ENCODE assay signal across 19 cellular contexts in the genomic region with DNA sequence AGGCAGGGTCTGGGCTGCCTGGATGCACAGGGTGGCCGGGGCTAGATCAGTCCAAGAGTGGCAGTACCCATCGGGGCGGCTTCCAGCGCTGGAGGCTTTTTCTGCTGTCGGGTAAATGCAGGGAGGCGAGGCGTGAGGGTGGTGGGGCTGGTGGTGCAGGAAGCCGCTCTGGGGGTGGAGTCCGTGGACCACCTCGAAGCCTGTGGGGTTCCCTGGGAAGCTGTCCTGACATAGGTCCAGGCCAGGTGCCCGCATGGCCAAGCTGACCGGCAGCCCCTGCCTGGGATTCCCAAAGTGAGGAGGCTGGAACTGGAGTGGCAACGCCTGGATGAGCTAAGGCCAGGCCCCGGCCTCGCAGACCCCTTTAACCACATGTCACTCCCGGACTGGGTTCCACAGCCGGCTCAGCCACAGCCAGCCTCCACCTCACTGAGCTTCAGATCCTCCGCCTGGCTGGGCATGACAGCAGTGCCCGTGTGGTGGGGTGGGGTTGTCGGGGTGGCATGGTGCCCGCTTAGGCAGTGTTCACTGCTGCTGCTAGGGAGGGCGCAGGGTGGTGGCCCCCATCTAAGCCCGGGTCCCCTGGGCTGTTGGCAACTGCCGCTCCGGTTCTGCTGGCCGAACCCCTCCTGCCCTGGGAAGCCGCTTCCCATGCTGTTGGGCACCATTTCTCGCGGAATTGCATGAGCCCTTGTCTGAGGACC. TPM values are rescaled to one million over a fixed set of nuclear protein-coding genes. Genes with fewer than 3 reads are reported as not detected.
DNase-seq lines count a peak whose midpoint lies in the region; FAIRE-seq and TF ChIP-seq lines count a peak whose summit lies in the region.
"Had no signal": no experiment of that assay in that cellular context is flagged by ENCODE, and none has a peak within 500 bp of the region (broad histone marks: within the 10 kb centered on the region; RNA-seq: fewer than 3 reads in every experiment).

No MANE protein-coding gene starts in this region.

- H3K4me3 ChIP-seq in HEK293 (ENCODE audit: low read depth, low read length) (no peak overlapping the region), small intestine (ENCODE audit: low read depth in 1 of 2, low read length in 2 of 2) (no peak overlapping the region), esophagus muscularis mucosa (no peak overlapping the region)
- H3K4me3 ChIP-seq: A549, SJCRH30 had no signal

- no peaks in the 10 kb centered on the region for H3K27me3 ChIP-seq in small intestine (ENCODE audit: control insufficient read depth in 2 of 2, insufficient read depth in 2 of 2, low read length in 2 of 2)
- H3K27me3 ChIP-seq in esophagus muscularis mucosa: peaks cover 0 to 57% (median 11%) of the 10 kb centered on the region in 4 donors

- H3K27ac ChIP-seq in HEK293 (ENCODE audit: extremely low read depth, low read depth, low read length): no peak overlapping the region
- peak overlapping the region in 1 of 2 donors; percentile 8 for H3K27ac ChIP-seq in small intestine (ENCODE audit: low read depth in 1 of 2, low read length in 1 of 2)
- H3K27ac ChIP-seq in esophagus muscularis mucosa (replicated peaks in 1 of 4): no peak overlapping the region
- H3K27ac ChIP-seq: A549, SJCRH30 had no signal

- no peak for TF ChIP-seq CTCF in HEK293 (tag by site-specific recombination; IDR thresholded peaks at IDR 0.05)
- TF ChIP-seq CTCF in esophagus muscularis mucosa (IDR thresholded peaks at IDR 0.05): no peak

- no peak for TF ChIP-seq EP300 in esophagus muscularis mucosa (IDR thresholded peaks at IDR 0.05)

- H3K9me3 ChIP-seq in HEK293 (ENCODE audit: control insufficient read depth, insufficient read depth, low read depth, low read length) (no peaks in the 10 kb centered on the region), small intestine (ENCODE audit: control insufficient read depth, low read depth) (no peaks in the 10 kb centered on the region), esophagus muscularis mucosa (no peaks in the 10 kb centered on the region)
- H3K9me3 ChIP-seq: A549, SJCRH30 had no signal

- CTCF ChIA-PET in HEK293 (lab: Yijun Ruan, JAX): interaction anchor here (0.8 to 1.2 kb wide), 2 partner anchors 31 to 190 kb away, joined by 4 read pairs; no protein-coding TSS in a partner anchor

- intact Hi-C loops in esophagus muscularis mucosa (cut with DNase I): loop anchor here (10.0 kb wide), 1 partner anchor 147 kb away; no protein-coding TSS in a partner anchor

- DNase-seq in NCI-H2171 treated with DMSO at 0.1 percent for 48 hours (lab: John Stamatoyannopoulos, UW) (peak; percentile 16), NCI-H2171 (lab: John Stamatoyannopoulos, UW) (no peak), glomerular visceral epithelial cell (ENCODE audit: extremely low spot score) (peak; percentile 44), small intestine (peak; percentile 19), esophagus muscularis mucosa (ENCODE audit: extremely low spot score) (no peak), retina (no peak)
- DNase-seq in activated CD8-positive, alpha-beta memory T cell treated with anti-CD3 and anti-CD28 coated beads, Interleukin-2, amount 50 U/mL, for 48 hours: no peak
- DNase-seq: COR-L47; HCEC 1CT; KBM-7; NCI-H1417 treated with DMSO at 0.1 percent for 48 hours; NCI-H2081 treated with DMSO at 0.1 percent for 48 hours; NCI-H446; NK-92 treated with Interleukin-12 subunit alpha and Interleukin-12 subunit beta, amount 100 ng/mL, for 24 hours; OCI-M1; SJCRH30 had no signal

- H3K36me3 ChIP-seq in HEK293 (ENCODE audit: control insufficient read depth in 2 of 2, insufficient read depth in 1 of 2, low read length in 2 of 2) (peaks cover 0 to 7% of the 10 kb centered on the region in 2 experiments; a peak in 1 of 3 replicates), small intestine (ENCODE audit: control insufficient read depth in 2 of 2, insufficient read depth in 2 of 2, low read length in 2 of 2) (no peaks in the 10 kb centered on the region), esophagus muscularis mucosa (peaks cover 4 to 10% (median 6%) of the 10 kb centered on the region in 4 donors)

- no peaks in the 10 kb centered on the region for H3K4me1 ChIP-seq in HEK293 (ENCODE audit: control insufficient read depth, insufficient read depth, low read length)
- H3K4me1 ChIP-seq in small intestine (ENCODE audit: control insufficient read depth in 2 of 2, insufficient read depth in 1 of 2, low read depth in 1 of 2, low read length in 1 of 2): no peaks in the 10 kb centered on the region
- H3K4me1 ChIP-seq in esophagus muscularis mucosa: peaks cover 12 to 39% (median 32%) of the 10 kb centered on the region in 4 donors
- H3K4me1 ChIP-seq: A549 had no signal

- FAIRE-seq in small intestine (lab: Jason Lieb, UNC): no peak
- FAIRE-seq: A549 had no signal

- POLR2A ChIA-PET in HEK293 (lab: Yijun Ruan, JAX): no interaction called here

- WGBS in small intestine, 3 donors: 19 to 67% (median 45%) methylated on average over 28 to 29 of the region's 29 CpGs
- 90% methylated on average over 4 of the region's 29 CpGs for WGBS in esophagus muscularis mucosa

- no peak for TF ChIP-seq POLR2A in esophagus muscularis mucosa (IDR thresholded peaks at IDR 0.05; ENCODE audit: low read depth)

TF ChIP-seq in HEK293, 187 proteins besides CTCF, POLR2A, EP300 and RAD21:
- TF ChIP-seq ZNF416 (tag by site-specific recombination; IDR thresholded peaks at IDR 0.05): no peak
- TF ChIP-seq, protein P1, sequence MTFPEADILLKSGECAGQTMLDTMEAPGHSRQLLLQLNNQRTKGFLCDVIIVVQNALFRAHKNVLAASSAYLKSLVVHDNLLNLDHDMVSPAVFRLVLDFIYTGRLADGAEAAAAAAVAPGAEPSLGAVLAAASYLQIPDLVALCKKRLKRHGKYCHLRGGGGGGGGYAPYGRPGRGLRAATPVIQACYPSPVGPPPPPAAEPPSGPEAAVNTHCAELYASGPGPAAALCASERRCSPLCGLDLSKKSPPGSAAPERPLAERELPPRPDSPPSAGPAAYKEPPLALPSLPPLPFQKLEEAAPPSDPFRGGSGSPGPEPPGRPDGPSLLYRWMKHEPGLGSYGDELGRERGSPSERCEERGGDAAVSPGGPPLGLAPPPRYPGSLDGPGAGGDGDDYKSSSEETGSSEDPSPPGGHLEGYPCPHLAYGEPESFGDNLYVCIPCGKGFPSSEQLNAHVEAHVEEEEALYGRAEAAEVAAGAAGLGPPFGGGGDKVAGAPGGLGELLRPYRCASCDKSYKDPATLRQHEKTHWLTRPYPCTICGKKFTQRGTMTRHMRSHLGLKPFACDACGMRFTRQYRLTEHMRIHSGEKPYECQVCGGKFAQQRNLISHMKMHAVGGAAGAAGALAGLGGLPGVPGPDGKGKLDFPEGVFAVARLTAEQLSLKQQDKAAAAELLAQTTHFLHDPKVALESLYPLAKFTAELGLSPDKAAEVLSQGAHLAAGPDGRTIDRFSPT (tag by site-specific recombination; IDR thresholded peaks at IDR 0.05): peak; percentile 35; the same call in 1 of the 2 replicates

RNA-seq across cellular contexts. Expression of gene QRFP, which starts 1.4 kb away (rescaled TPM):
- polyA plus RNA-seq in small intestine: under 1 TPM in 1 of 3 donors, not detected in 2; 0.12 TPM
- not detected for total RNA-seq in esophagus muscularis mucosa
- total RNA-seq: RPMI7951, SJCRH30 had no signal
- polyA plus RNA-seq: A549 had no signal

RNA-seq across cellular contexts. Expression of gene FIBCD1, which starts 41.0 kb away (rescaled TPM):
- polyA plus RNA-seq in small intestine: 1 to 10 TPM in 1 of 3 donors, not detected in 2; 1.5 TPM
- total RNA-seq in esophagus muscularis mucosa: under 1 TPM in 3 of 4 donors, not detected in 1; 0.40 to 0.83 (median 0.42) TPM

Comparison
In these comparisons a context has a peak if more than half of its experiments do, and no peak if none do; other contexts are left out.
1. DNase-seq: peak in NCI-H2171 treated with DMSO at 0.1 percent for 48 hours (single experiment), glomerular visceral epithelial cell (single experiment) and small intestine (single experiment); none in NCI-H2171 (single experiment), esophagus muscularis mucosa (single experiment), activated CD8-positive, alpha-beta memory T cell treated with anti-CD3 and anti-CD28 coated beads, Interleukin-2, amount 50 U/mL, for 48 hours (single experiment) and retina (single experiment).